In the genomic region with DNA sequence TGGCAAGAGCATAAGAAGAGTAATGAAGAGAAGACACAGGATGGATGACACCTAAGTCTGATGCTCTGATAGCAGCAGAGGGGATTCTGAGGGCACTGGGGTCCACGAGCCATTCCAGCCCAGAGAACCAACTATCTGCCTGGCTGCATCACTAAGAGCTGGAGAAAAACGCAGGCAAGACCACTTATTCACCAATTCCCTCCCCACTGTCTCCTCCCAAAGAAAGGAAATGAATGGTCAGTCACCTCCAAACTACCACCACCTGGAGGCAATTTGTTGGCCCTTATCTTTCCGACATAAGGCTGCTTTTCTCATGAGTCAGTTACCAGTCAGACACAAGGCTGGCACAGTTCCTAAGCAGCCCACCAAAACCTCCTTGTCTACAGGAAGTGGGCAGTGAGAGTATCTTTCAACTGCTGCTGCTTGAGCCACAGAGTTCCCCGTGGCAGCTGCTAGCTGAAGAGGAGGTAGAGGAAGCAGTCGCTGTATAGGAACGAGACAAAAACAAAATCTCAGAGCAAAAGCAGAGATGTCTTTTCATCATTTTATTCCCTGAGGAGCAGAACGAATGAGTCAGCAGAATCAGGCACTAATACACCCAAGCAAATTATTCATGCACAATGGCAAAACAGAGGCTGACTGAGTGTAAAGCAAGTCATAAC, we compare ENCODE assay signal across 8 cellular contexts.
DNase-seq lines count a peak whose midpoint lies in the region; ATAC-seq, FAIRE-seq and TF ChIP-seq lines count a peak whose summit lies in the region.

No MANE protein-coding gene starts in this region.

- no peaks in the 10 kb centered on the region for H3K27me3 Mint-ChIP-seq in CD4-positive, CD25-positive, alpha-beta regulatory T cell

- no peaks in the 10 kb centered on the region for H3K27me3 ChIP-seq in CD4-positive, CD25-positive, alpha-beta regulatory T cell (ENCODE audit: control insufficient read depth, insufficient read depth, low read length)
- no peaks in the 10 kb centered on the region for H3K27me3 ChIP-seq in H1 (replicated peaks in 1 of 4; ENCODE audit: control insufficient read depth in 3 of 4, extremely low read depth in 1 of 4, insufficient read depth in 3 of 4, low read length in 3 of 4)
- H3K27me3 ChIP-seq in skeletal muscle satellite cell (ENCODE audit: control insufficient read depth, insufficient read depth, low read length) = no peaks in the 10 kb centered on the region

- H2BK15ac ChIP-seq in H1 (ENCODE audit: low read length) = no peak overlapping the region; the same call in none of the 2 replicates

- TF ChIP-seq CTCF in H1 (IDR thresholded peaks at IDR 0.05; ENCODE audit: control extremely low read depth in 1 of 3, insufficient read depth in 1 of 3, low read depth in 1 of 3, low read length in 3 of 3) = no peak

- H3K79me1 ChIP-seq in H1 (ENCODE audit: low read depth, low read length) = no peaks in the 10 kb centered on the region

- H3K4me1 Mint-ChIP-seq in CD4-positive, CD25-positive, alpha-beta regulatory T cell = peaks cover 25 to 65% (median 28%) of the 10 kb centered on the region in 4 donors

- H3K14ac ChIP-seq in H1 (ENCODE audit: insufficient read length) = no peak overlapping the region

- no peak overlapping the region for H3K4me2 ChIP-seq in H1 (ENCODE audit: insufficient read depth in 1 of 2, low read depth in 2 of 2, low read length in 2 of 2)
- H3K4me2 ChIP-seq in skeletal muscle satellite cell (ENCODE audit: low read length) = peak overlapping the region; percentile 37

- no peak overlapping the region for H4K91ac ChIP-seq in H1 (replicated peaks; ENCODE audit: insufficient read length, low read length)

- H3K4ac ChIP-seq in H1 (replicated peaks; ENCODE audit: insufficient read length, low read depth, low read length) = no peak overlapping the region

- H2BK5ac ChIP-seq in H1 (ENCODE audit: low read depth, low read length) = no peak overlapping the region

- H3K27ac ChIP-seq in CD4-positive, CD25-positive, alpha-beta regulatory T cell (ENCODE audit: insufficient read depth, low read length, poor library complexity, severe bottlenecking) = peak overlapping the region; percentile 7
- no peak overlapping the region for H3K27ac ChIP-seq in H1 (ENCODE audit: low read depth, low read length)

- H3K79me2 ChIP-seq in H1 (ENCODE audit: control insufficient read depth in 1 of 2, insufficient read depth in 2 of 2, low read length in 2 of 2) = no peaks in the 10 kb centered on the region

- peaks cover 13% of the 10 kb centered on the region for H3K4me1 ChIP-seq in CD4-positive, CD25-positive, alpha-beta regulatory T cell (ENCODE audit: control insufficient read depth, insufficient read depth, low read length, poor library complexity, severe bottlenecking)
- H3K4me1 ChIP-seq in H1 (replicated peaks in 1 of 4; ENCODE audit: control insufficient read depth in 3 of 4, insufficient read depth in 4 of 4, low read length in 3 of 4) = peaks cover 0 to 12% (median 7%) of the 10 kb centered on the region in 4 experiments; a peak in 5 of 7 replicates
- H3K4me1 ChIP-seq in skeletal muscle satellite cell (ENCODE audit: control insufficient read depth, insufficient read depth, low read length) = peaks cover 51% of the 10 kb centered on the region

- TF ChIP-seq EP300 in H1 (IDR thresholded peaks at IDR 0.05; ENCODE audit: borderline replicate concordance in 1 of 2, low read depth in 2 of 2, low read length in 2 of 2) = no peak

- POLR2A ChIA-PET in H1 (lab: Charles Lee; ENCODE audit: partially characterized antibody) = interaction anchor here (1.3 kb wide), 1 partner anchor 16 kb away, joined by 3 read pairs; no protein-coding TSS in a partner anchor

- FAIRE-seq in HTR-8/SVneo (lab: Jason Lieb, UNC) = peak; percentile 89
- no peak for FAIRE-seq in H1 (lab: Jason Lieb, UNC)

- H3K27ac Mint-ChIP-seq in CD4-positive, CD25-positive, alpha-beta regulatory T cell = peak overlapping the region; percentile 52 to 94 (median 81)

- H3K9me3 Mint-ChIP-seq in CD4-positive, CD25-positive, alpha-beta regulatory T cell = no peaks in the 10 kb centered on the region

- no peak overlapping the region for H3K23ac ChIP-seq in H1 (ENCODE audit: insufficient read length)

- no peak overlapping the region for H3K4me3 ChIP-seq in CD4-positive, CD25-positive, alpha-beta regulatory T cell (ENCODE audit: low read depth, low read length)
- no peak overlapping the region for H3K4me3 ChIP-seq in H1 (ENCODE audit: extremely low read depth in 1 of 4, insufficient read depth in 2 of 4, low read depth in 3 of 4, low read length in 4 of 4)
- H3K4me3 ChIP-seq in skeletal muscle satellite cell (ENCODE audit: low read length) = peak overlapping the region; percentile 34

- 0 out of 2 replicates have a peak overlapping the region, but pooled peaks have one; percentile 35 for H2BK20ac ChIP-seq in H1 (ENCODE audit: low read length)

- no peaks in the 10 kb centered on the region for H3K23me2 ChIP-seq in H1 (ENCODE audit: low read depth, low read length)

- no peak overlapping the region for H4K5ac ChIP-seq in H1 (ENCODE audit: insufficient read length, low read depth, low read length)

- no peak overlapping the region for H3K56ac ChIP-seq in H1 (replicated peaks; ENCODE audit: insufficient read length, low read depth, low read length)

- H3K4me3 Mint-ChIP-seq in CD4-positive, CD25-positive, alpha-beta regulatory T cell = peak overlapping the region in 2 of 4 donors; percentile 25 to 57

- WGBS in H1 (ENCODE audit: extremely low coverage in 1 of 2, insufficient coverage in 1 of 2, insufficient read length in 1 of 2, insufficient replicate concordance in 2 of 2, low coverage in 1 of 2, low lambda C conversion rate in 2 of 2, missing lambda C conversion rate in 1 of 2), 2 experiments = 78% methylated on average over 7 of the region's 7 CpGs; no CpG with 5 or more reads in 1 of the 2 experiments

- H3K36me3 Mint-ChIP-seq in CD4-positive, CD25-positive, alpha-beta regulatory T cell = peaks cover 21% of the 10 kb centered on the region

- no peak for TF ChIP-seq POLR2A in H1 (IDR thresholded peaks at IDR 0.05; ENCODE audit: control extremely low read depth in 1 of 2, low read depth in 2 of 2, low read length in 2 of 2)

- CTCF ChIA-PET in H1 (lab: Charles Lee; ENCODE audit: partially characterized antibody) = interaction anchor here (0.6 to 1.6 kb wide), 2 partner anchors 10 to 11 kb away, joined by 3 to 4 read pairs; no protein-coding TSS in a partner anchor

- H3K18ac ChIP-seq in H1 (ENCODE audit: extremely low read depth, low read length) = no peak overlapping the region

- no peak overlapping the region for H2AFZ ChIP-seq in H1 (ENCODE audit: low read length)

- no peak overlapping the region for H2BK120ac ChIP-seq in H1 (replicated peaks; ENCODE audit: low read depth, low read length)

- H4K8ac ChIP-seq in H1 (ENCODE audit: extremely low read depth, insufficient read depth, low read length) = no peak overlapping the region

- H3K9me3 ChIP-seq in CD4-positive, CD25-positive, alpha-beta regulatory T cell (ENCODE audit: control insufficient read depth in 2 of 2, low read length in 2 of 2) = no peaks in the 10 kb centered on the region
- no peaks in the 10 kb centered on the region for H3K9me3 ChIP-seq in H1 (ENCODE audit: insufficient read depth in 2 of 2, low read depth in 1 of 2, low read length in 1 of 2)
- H3K9me3 ChIP-seq in skeletal muscle satellite cell (replicated peaks; ENCODE audit: low read length) = no peaks in the 10 kb centered on the region

- no peak overlapping the region for H3K9ac ChIP-seq in H1 (replicated peaks in 1 of 4; ENCODE audit: extremely low read depth in 1 of 4, low read depth in 3 of 4, low read length in 3 of 4)
- H3K9ac ChIP-seq in skeletal muscle satellite cell (ENCODE audit: low read depth, low read length) = peak overlapping the region; percentile 50

- no peak for TF ChIP-seq RAD21 in H1 (IDR thresholded peaks at IDR 0.05 in 1 of 2, conservative IDR thresholded peaks at IDR 0.05 in 1 of 2; ENCODE audit: low read depth in 2 of 2, low read length in 2 of 2)

- peak; percentile 94 for ATAC-seq in CD4-positive, CD25-positive, alpha-beta regulatory T cell (ENCODE audit: low read depth in 2 of 2)

- no peak overlapping the region for H2AK5ac ChIP-seq in H1 (ENCODE audit: low read depth, low read length)

- DNase-seq in CD4-positive, CD25-positive, alpha-beta regulatory T cell = peak in 2 of 3 donors; percentile 19 to 82
- DNase-seq in HTR-8/SVneo (ENCODE audit: insufficient read length, low spot score) (peak; percentile 84), H1 (ENCODE audit: low read depth in 1 of 2, low spot score in 2 of 2) (no peak), NCI-H2196 treated with DMSO at 0.1 percent for 48 hours (lab: John Stamatoyannopoulos, UW; ENCODE audit: unreplicated experiment) (no peak), mucosa of gallbladder (ENCODE audit: low spot score) (no peak), SIG-M5 (lab: John Stamatoyannopoulos, UW) (no peak)
- peak; percentile 25 for DNase-seq in activated CD4-positive, alpha-beta T cell treated with anti-CD3 and anti-CD28 coated beads, Interleukin-2, amount 50 U/mL, for 1 hour

- H2BK12ac ChIP-seq in H1 (ENCODE audit: low read depth, low read length) = peak overlapping the region; percentile 69; the same call in 1 of the 2 replicates

- no peaks in the 10 kb centered on the region for H4K20me1 ChIP-seq in H1 (replicated peaks in 1 of 2; ENCODE audit: control insufficient read depth in 1 of 2, insufficient read depth in 2 of 2, low read length in 2 of 2)

- H3K36me3 ChIP-seq in CD4-positive, CD25-positive, alpha-beta regulatory T cell (ENCODE audit: control insufficient read depth, insufficient read depth, low read length) = peaks cover 27% of the 10 kb centered on the region
- no peaks in the 10 kb centered on the region; a peak in 1 of 8 replicates for H3K36me3 ChIP-seq in H1 (ENCODE audit: control insufficient read depth in 2 of 4, insufficient read depth in 4 of 4, low read length in 3 of 4)
- peaks cover 17% of the 10 kb centered on the region for H3K36me3 ChIP-seq in skeletal muscle satellite cell (ENCODE audit: insufficient read depth, low read length)

TF ChIP-seq in H1, 55 proteins besides CTCF, POLR2A, EP300 and RAD21:
- TF ChIP-seq JUND (IDR thresholded peaks at IDR 0.05; ENCODE audit: low read length) = no peak
- 0 out of 2 replicates have a peak, but pooled peaks have one; percentile 24 for TF ChIP-seq MAFK (IDR thresholded peaks at IDR 0.05; ENCODE audit: low read depth, low read length)
- TF ChIP-seq KDM1A (IDR thresholded peaks at IDR 0.05; ENCODE audit: borderline replicate concordance, low read length) = no peak
- no peak for TF ChIP-seq JUN (IDR thresholded peaks at IDR 0.05; ENCODE audit: low read depth, low read length)
- no peak for TF ChIP-seq TCF12 (IDR thresholded peaks at IDR 0.05; ENCODE audit: low read depth, low read length)
- no peak for TF ChIP-seq SIN3A (conservative IDR thresholded peaks at IDR 0.05 in 1 of 2, IDR thresholded peaks at IDR 0.05 in 1 of 2; ENCODE audit: low read depth in 1 of 2, low read length in 2 of 2)

Comparison
In these comparisons a context has a peak if more than half of its experiments do, and no peak if none do; other contexts are left out.
1. DNase-seq: peak in CD4-positive, CD25-positive, alpha-beta regulatory T cell (2 of 3), HTR-8/SVneo (single experiment) and activated CD4-positive, alpha-beta T cell treated with anti-CD3 and anti-CD28 coated beads, Interleukin-2, amount 50 U/mL, for 1 hour (single experiment); none in H1 (0 of 2), NCI-H2196 treated with DMSO at 0.1 percent for 48 hours (single experiment), mucosa of gallbladder (single experiment) and SIG-M5 (single experiment).